In genomic region chr4:183906736-183907651, GRCh38 we compare ENCODE assay signal across 8 cellular contexts. TPM values are rescaled to one million over a fixed set of nuclear protein-coding genes. Genes with fewer than 3 reads are reported as not detected.
A peak's percentile ranks its signal among the peaks of the same experiment; 100 is the strongest.
DNase-seq lines count a peak whose midpoint lies in the region; ATAC-seq, FAIRE-seq and TF ChIP-seq lines count a peak whose summit lies in the region.

No MANE protein-coding gene starts in this region.

- no peaks in the 10 kb centered on the region for H3K36me3 Mint-ChIP-seq in astrocyte (ENCODE audit: low read depth, unreplicated experiment)

- H3K27ac ChIP-seq in astrocyte (ENCODE audit: low read depth, low read length), result no peak overlapping the region
- H3K27ac ChIP-seq in iPS-18a (ENCODE audit: low read length), result no peak overlapping the region

- peak overlapping the region; percentile 95 for H3K4me2 ChIP-seq in astrocyte (ENCODE audit: low read length)

- peak overlapping the region; percentile 80 for H3K4me3 Mint-ChIP-seq in astrocyte (ENCODE audit: unreplicated experiment)

- H3K27me3 ChIP-seq in HAP-1 (ENCODE audit: low read depth), result no peaks in the 10 kb centered on the region
- H3K27me3 ChIP-seq in astrocyte (ENCODE audit: insufficient read depth, low read length), result peaks cover 31% of the 10 kb centered on the region
- H3K27me3 ChIP-seq in iPS-18a (ENCODE audit: control insufficient read depth, insufficient read depth, low read length), result peaks cover 65% of the 10 kb centered on the region

- TF ChIP-seq CTCF in astrocyte (IDR thresholded peaks at IDR 0.05; ENCODE audit: insufficient read depth, low read depth, low read length) (no peak), retinal pigment epithelial cell (conservative IDR thresholded peaks at IDR 0.05; ENCODE audit: low read depth, low read length) (no peak), GM13977 (IDR thresholded peaks at IDR 0.05; ENCODE audit: extremely low read depth, insufficient read depth, missing control alignments) (no peak)

- no peak overlapping the region for H3K27ac Mint-ChIP-seq in astrocyte (ENCODE audit: unreplicated experiment)

- H3K9me3 ChIP-seq in HAP-1, result no peaks in the 10 kb centered on the region
- H3K9me3 ChIP-seq in astrocyte (ENCODE audit: insufficient read depth, low read depth, low read length), result no peaks in the 10 kb centered on the region
- H3K9me3 ChIP-seq in iPS-18a (ENCODE audit: control insufficient read depth, low read depth, low read length), result no peaks in the 10 kb centered on the region

- H3K4me1 ChIP-seq in HAP-1 (peaks cover 25% of the 10 kb centered on the region), astrocyte (ENCODE audit: insufficient read depth, low read length) (peaks cover 8% of the 10 kb centered on the region), iPS-18a (ENCODE audit: control insufficient read depth, low read depth, low read length) (peaks cover 26% of the 10 kb centered on the region)

- H3K9ac ChIP-seq in astrocyte (ENCODE audit: low read length) (no peak overlapping the region), iPS-18a (ENCODE audit: low read length) (peak overlapping the region; percentile 79)

- peaks cover 2% of the 10 kb centered on the region for H3K4me1 Mint-ChIP-seq in astrocyte (ENCODE audit: low read depth, unreplicated experiment)

- ATAC-seq in HG03196 (IDR thresholded peaks at IDR 0.05; ENCODE audit: unreplicated experiment), result no peak

- DNase-seq in HAP-1 (ENCODE audit: low spot score in 2 of 2) (peak; percentile 35 to 60), astrocyte (ENCODE audit: low read depth) (no peak), retinal pigment epithelial cell (ENCODE audit: low read depth) (no peak), GM13977 (ENCODE audit: low spot score) (no peak), urothelium cell line (ENCODE audit: low spot score) (no peak), T-helper 2 cell (no peak)

- in situ Hi-C loops in HAP-1 (cut with MboI; ENCODE audit: low sequenced_read_pairs), result no loop called here
- in situ Hi-C loops in GM13977 (cut with MboI; ENCODE audit: low pct_unique_long_range_greater_than_20kb, low sequenced_read_pairs, unreplicated experiment), result no loop called here

- H3K36me3 ChIP-seq in HAP-1 (replicated peaks) (no peaks in the 10 kb centered on the region; the same call in 1 of the 2 replicates), astrocyte (ENCODE audit: insufficient read depth, low read length) (no peaks in the 10 kb centered on the region), iPS-18a (ENCODE audit: control insufficient read depth, low read depth, low read length) (no peaks in the 10 kb centered on the region)

- H3K9me3 Mint-ChIP-seq in astrocyte (ENCODE audit: unreplicated experiment), result no peaks in the 10 kb centered on the region

- no peak for FAIRE-seq in astrocyte (lab: Jason Lieb, UNC)
- FAIRE-seq in urothelium cell line (lab: Jason Lieb, UNC), result no peak

- peaks cover 2% of the 10 kb centered on the region for H3K27me3 Mint-ChIP-seq in astrocyte (ENCODE audit: low read depth, unreplicated experiment)

- peak overlapping the region; percentile 76 for H2AFZ ChIP-seq in astrocyte (ENCODE audit: low read depth, low read length)

- no peaks in the 10 kb centered on the region for H3K79me2 ChIP-seq in astrocyte (ENCODE audit: insufficient read depth, low read length)

- no peaks in the 10 kb centered on the region for H4K20me1 ChIP-seq in astrocyte (ENCODE audit: insufficient read depth, low read length)

- H3K4me3 ChIP-seq in HAP-1 (peak overlapping the region; percentile 60), astrocyte (ENCODE audit: insufficient read depth, low read depth, low read length) (peak overlapping the region; percentile 52), iPS-18a (ENCODE audit: low read length) (peak overlapping the region; percentile 87), retinal pigment epithelial cell (ENCODE audit: low read length) (peak overlapping the region; percentile 73)

RNA-seq across cellular contexts. Expression of gene STOX2, which starts 1.9 kb away (rescaled TPM):
- total RNA-seq in astrocyte, result 2.5 and 2.6 TPM in 2 replicates

Comparison
In these comparisons a context has a peak if more than half of its experiments do, and no peak if none do; other contexts are left out.
1. DNase-seq: peak in HAP-1 (2 of 2); none in astrocyte (single experiment), retinal pigment epithelial cell (single experiment), GM13977 (single experiment), urothelium cell line (single experiment) and T-helper 2 cell (0 of 5).
2. Peak in every context shown above with its lines, with median percentiles within 50 percentile points of each other: H3K4me3 ChIP-seq.